ENCODE assay signal across 19 cellular contexts in the genomic region with DNA sequence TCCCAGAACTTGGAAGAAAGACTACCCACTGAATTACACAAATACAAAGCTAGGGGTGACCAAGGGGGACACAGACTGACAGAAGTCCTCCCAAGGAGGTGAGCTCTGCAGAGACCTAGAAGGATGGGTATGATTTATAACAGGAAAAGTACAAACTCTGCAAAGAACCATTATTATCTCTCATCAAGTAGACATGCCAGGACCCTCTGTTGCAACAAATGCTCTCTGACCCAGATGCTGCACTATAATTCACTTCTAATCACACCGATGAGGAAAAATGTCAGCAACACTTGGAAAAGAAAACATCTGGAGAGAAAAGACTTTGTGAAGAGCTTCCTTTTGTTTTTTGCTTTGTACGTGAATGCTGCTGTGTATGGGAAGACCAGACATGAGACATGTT.
"Had no signal": no experiment of that assay in that cellular context is flagged by ENCODE, and none has a peak within 500 bp of the region (broad histone marks: within the 10 kb centered on the region; RNA-seq: fewer than 3 reads in every experiment).

No MANE protein-coding gene starts in this region.

- H3K4me3 ChIP-seq: SJCRH30 had no signal

- H3K36me3 ChIP-seq: SJCRH30 had no signal

- H3K9me3 ChIP-seq: SJCRH30 had no signal

- H3K27ac ChIP-seq: SJCRH30 had no signal

- FAIRE-seq: RCC 7860 had no signal

- ATAC-seq: SK-N-SH treated with all-trans-retinoic acid at 6 μM for 48 hours had no signal

- DNase-seq: KBM-7, NCI-H1092, NCI-H1105 treated with DMSO at 0.1 percent for 48 hours, NCI-H1417 treated with DMSO at 0.1 percent for 48 hours, NCI-H187, NCI-H2029, NCI-H2081 treated with DMSO at 0.1 percent for 48 hours, NCI-H2171, NCI-H226, NCI-H446, NCI-H510A, NCI-H524 treated with DMSO at 0.1 percent for 48 hours, NCI-H69, NCI-H774, RPMI8226, SHP77 treated with DMSO at 0.1 percent for 48 hours, SJCRH30 had no signal

- H3K4me1 ChIP-seq: SJCRH30 had no signal
